Comparison of ENCODE assay signal across 8 cellular contexts in the genomic region with DNA sequence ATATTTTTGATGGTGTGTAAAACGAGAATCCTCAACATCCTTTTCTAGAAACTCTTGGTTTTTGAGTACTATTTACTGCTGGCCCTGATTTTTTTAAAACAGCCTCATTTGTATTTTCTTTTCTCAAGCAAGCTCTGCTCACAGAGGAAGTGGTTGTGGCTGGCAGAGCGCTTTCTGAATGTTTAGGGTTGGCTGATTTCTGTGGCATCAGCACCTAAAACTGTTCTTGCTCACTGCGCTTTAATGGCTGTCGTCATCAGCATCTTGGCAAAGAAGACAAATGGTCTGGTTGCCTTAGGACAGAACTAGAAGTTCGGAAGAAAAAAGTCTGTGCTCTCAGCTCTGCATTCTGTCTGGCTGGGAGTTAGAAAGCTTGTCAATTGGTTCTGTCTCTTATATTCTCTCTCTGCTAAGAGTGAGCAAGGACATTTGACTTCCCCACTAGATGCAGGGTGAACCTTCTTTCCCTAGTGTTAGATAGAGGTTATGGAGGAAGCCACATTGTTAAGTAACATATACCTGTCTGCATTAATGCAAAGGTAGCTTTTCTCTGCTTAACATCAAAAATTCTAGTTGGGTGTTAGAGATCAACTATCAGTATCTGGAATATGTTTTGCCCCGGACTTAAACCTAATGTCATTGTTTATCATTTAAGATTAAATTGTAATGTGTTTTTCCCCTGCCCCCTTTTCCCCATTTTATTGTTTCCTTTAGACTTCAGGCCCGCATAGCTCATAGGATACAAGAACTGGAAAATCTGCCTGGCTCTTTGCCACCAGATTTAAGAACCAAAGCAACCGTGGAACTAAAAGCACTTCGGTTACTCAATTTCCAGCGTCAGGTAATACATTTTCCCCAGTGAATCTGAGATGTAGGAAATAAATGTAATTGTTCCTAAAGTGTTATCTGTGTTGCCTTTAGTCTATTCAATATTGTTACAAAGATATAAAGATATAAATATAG. TPM values are rescaled to one million over a fixed set of nuclear protein-coding genes. Genes with fewer than 3 reads are reported as not detected.
DNase-seq lines count a peak whose midpoint lies in the region; ATAC-seq and TF ChIP-seq lines count a peak whose summit lies in the region.

No MANE protein-coding gene starts in this region.

- H3K27me3 ChIP-seq in BJ (ENCODE audit: control insufficient read depth, insufficient read depth, low read length): no peaks in the 10 kb centered on the region

- ATAC-seq in GM19463 (IDR thresholded peaks at IDR 0.05; ENCODE audit: unreplicated experiment): peak; percentile 90

- DNase-seq in BJ (ENCODE audit: low read depth) (peak; percentile 43), HK-2 (ENCODE audit: unreplicated experiment) (peak; percentile 22), iris pigment epithelial cell (ENCODE audit: low read depth) (peak; percentile 36), DMS53 treated with DMSO at 0.1 percent for 48 hours (lab: John Stamatoyannopoulos, UW; ENCODE audit: unreplicated experiment) (no peak), SHP77 (lab: John Stamatoyannopoulos, UW) (no peak)
- peak; percentile 31 to 47 for DNase-seq in activated T-helper 1 cell treated with anti-CD3 and anti-CD28 coated beads, Interleukin-2, amount 50 U/mL, for 16 hours (ENCODE audit: low read depth in 1 of 2, low spot score in 1 of 2)
- peak; percentile 36 to 52 (median 44) for DNase-seq in stimulated activated CD4-positive, alpha-beta T cell treated with anti-CD3 and anti-CD28 coated beads, TNF-alpha, amount 100 ng/mL, for 48 hours (ENCODE audit: low read depth in 3 of 3)

- POLR2A ChIA-PET in BJ (lab: Charles Lee): no interaction called here

- peaks cover 5% of the 10 kb centered on the region for H3K36me3 ChIP-seq in BJ (ENCODE audit: control insufficient read depth, insufficient read depth, low read length)

- CTCF ChIA-PET in BJ (lab: Yijun Ruan, JAX): interaction anchor here (0.8 to 1.5 kb wide), 2 partner anchors 26 to 31 kb away, joined by 3 to 4 read pairs; no protein-coding TSS in a partner anchor

- H3K4me3 ChIP-seq in BJ (ENCODE audit: low read depth, low read length): no peak overlapping the region

- no peak for TF ChIP-seq CTCF in BJ (IDR thresholded peaks at IDR 0.05; ENCODE audit: insufficient read depth, low read depth, low read length)

RNA-seq across cellular contexts. Expression of gene SMARCA2, which starts 39.0 kb away (rescaled TPM):
- polyA plus RNA-seq in BJ (2011; rRNA removed): 58.4 and 67.4 TPM in 2 replicates
- 162 and 201 TPM in 2 replicates for polyA minus RNA-seq in BJ (2011; rRNA and poly(A)+ RNA removed)

Comparison
In these comparisons a context has a peak if more than half of its experiments do, and no peak if none do; other contexts are left out.
1. DNase-seq: peak in BJ (single experiment), HK-2 (single experiment), activated T-helper 1 cell treated with anti-CD3 and anti-CD28 coated beads, Interleukin-2, amount 50 U/mL, for 16 hours (2 of 2), iris pigment epithelial cell (single experiment) and stimulated activated CD4-positive, alpha-beta T cell treated with anti-CD3 and anti-CD28 coated beads, TNF-alpha, amount 100 ng/mL, for 48 hours (3 of 3); none in DMS53 treated with DMSO at 0.1 percent for 48 hours (single experiment) and SHP77 (0 of 2).